ENCODE assay signal across 12 cellular contexts in genomic region chr2:63654959-63655358, GRCh38.
DNase-seq lines count a peak whose midpoint lies in the region; ATAC-seq and TF ChIP-seq lines count a peak whose summit lies in the region.
"Had no signal": no experiment of that assay in that cellular context is flagged by ENCODE, and none has a peak within 500 bp of the region (broad histone marks: within the 10 kb centered on the region; RNA-seq: fewer than 3 reads in every experiment).

No MANE protein-coding gene starts in this region.

- CTCF ChIA-PET in A673 (lab: Charles Lee): no interaction called here

- H3K9me3 ChIP-seq in A673 (ENCODE audit: low read depth, low read length, poor library complexity, severe bottlenecking) (no peaks in the 10 kb centered on the region), WERI-Rb-1 (ENCODE audit: severe bottlenecking) (peaks cover 4% of the 10 kb centered on the region)
- H3K9me3 ChIP-seq: pancreas had no signal

- peak; percentile 19 for DNase-seq in A673 (ENCODE audit: low spot score)
- peak; percentile 50 for DNase-seq in astrocyte of the hippocampus (ENCODE audit: low read depth, low spot score)
- no peak for DNase-seq in midbrain (lab: John Stamatoyannopoulos, UW)
- DNase-seq in WERI-Rb-1: no peak
- DNase-seq: activated naive CD4-positive, alpha-beta T cell treated with anti-CD3 and anti-CD28 coated beads, Interleukin-2, amount 50 U/mL, for 16 hours; CD8-positive, alpha-beta memory T cell; islet precursor cell; pancreas had no signal

- intact Hi-C loops in A673 (cut with micrococcal nuclease; ENCODE audit: unreplicated experiment): no loop called here

- BruUV-seq in A673 (replicated peaks; lab: Mats Ljungman, UMichigan): no TSS peak

- POLR2A ChIA-PET in A673 (lab: Charles Lee; ENCODE audit: low non-redundant PET): no interaction called here

- no peaks in the 10 kb centered on the region for H3K4me1 ChIP-seq in A673 (ENCODE audit: insufficient read depth, low read length, poor library complexity, severe bottlenecking)

- H3K27ac ChIP-seq in A673 (ENCODE audit: low read depth, low read length, poor library complexity, severe bottlenecking): no peak overlapping the region
- H3K27ac ChIP-seq in WERI-Rb-1: no peak overlapping the region
- H3K27ac ChIP-seq: pancreas had no signal

- no peak for TF ChIP-seq CTCF in A673 (conservative IDR thresholded peaks at IDR 0.05; ENCODE audit: low read depth, low read length)
- TF ChIP-seq CTCF in WERI-Rb-1 (IDR thresholded peaks at IDR 0.05; ENCODE audit: low read depth, low read length): no peak

- no peak overlapping the region for H3K4me3 ChIP-seq in A673 (ENCODE audit: low read depth, low read length, poor library complexity, severe bottlenecking)
- H3K4me3 ChIP-seq in WERI-Rb-1 (ENCODE audit: low read depth, low read length): no peak overlapping the region
- H3K4me3 ChIP-seq: pancreas had no signal

- peak; percentile 88 for ATAC-seq in GM18502 (IDR thresholded peaks at IDR 0.05; ENCODE audit: poor library complexity, unreplicated experiment)
- ATAC-seq in HG02938 (IDR thresholded peaks at IDR 0.05; ENCODE audit: unreplicated experiment): peak; percentile 86
- no peak for ATAC-seq in GM21367 (IDR thresholded peaks at IDR 0.05; ENCODE audit: unreplicated experiment)
- no peak for ATAC-seq in GM21528 (IDR thresholded peaks at IDR 0.05; ENCODE audit: low FRiP score, unreplicated experiment)
- ATAC-seq: pancreas had no signal

- no peaks in the 10 kb centered on the region for H3K36me3 ChIP-seq in A673 (ENCODE audit: insufficient read depth, low read length, poor library complexity, severe bottlenecking)
- H3K36me3 ChIP-seq in WERI-Rb-1: no peaks in the 10 kb centered on the region
- H3K36me3 ChIP-seq: pancreas had no signal

- H3K27me3 ChIP-seq in A673 (replicated peaks; ENCODE audit: insufficient read depth, low read depth, low read length, poor library complexity) (no peaks in the 10 kb centered on the region), WERI-Rb-1 (ENCODE audit: insufficient read depth, low read depth, severe bottlenecking) (no peaks in the 10 kb centered on the region)
- H3K27me3 ChIP-seq: pancreas had no signal

Comparison
In these comparisons a context has a peak if more than half of its experiments do, and no peak if none do; other contexts are left out.
1. DNase-seq: peak in A673 (single experiment) and astrocyte of the hippocampus (single experiment); none in midbrain (single experiment) and WERI-Rb-1 (single experiment).
2. ATAC-seq: peak in GM18502 (single experiment) and HG02938 (single experiment); none in GM21367 (single experiment) and GM21528 (single experiment).